ENCODE assay signal across 24 cellular contexts in the genomic region with DNA sequence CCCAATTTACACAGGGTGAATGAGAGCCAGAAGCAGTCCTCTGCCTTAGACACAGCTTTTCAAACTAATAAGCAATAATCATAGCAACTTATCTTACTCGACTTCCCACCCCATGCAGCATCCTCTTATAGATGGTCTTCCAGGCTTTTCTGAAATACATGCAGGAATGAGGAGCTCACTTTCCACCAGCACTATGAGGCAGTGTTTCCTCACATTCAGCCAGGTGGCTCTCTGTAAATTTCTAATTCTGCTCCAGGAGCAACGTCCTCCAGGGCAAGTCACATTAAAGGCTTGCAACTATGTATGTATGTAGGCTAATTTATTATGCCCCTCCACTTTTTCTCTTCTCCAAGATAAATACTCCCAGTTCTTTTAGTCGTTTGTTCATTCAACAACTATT.
DNase-seq lines count a peak whose midpoint lies in the region; ATAC-seq and TF ChIP-seq lines count a peak whose summit lies in the region.
"Had no signal": no experiment of that assay in that cellular context is flagged by ENCODE, and none has a peak within 500 bp of the region (broad histone marks: within the 10 kb centered on the region; RNA-seq: fewer than 3 reads in every experiment).

No MANE protein-coding gene starts in this region.

- H3K9me3 ChIP-seq in HEK293 (ENCODE audit: control insufficient read depth, insufficient read depth, low read depth, low read length) (no peaks in the 10 kb centered on the region), T-helper 17 cell (ENCODE audit: control insufficient read depth, low read length, poor library complexity, severe bottlenecking) (no peaks in the 10 kb centered on the region), mesenchymal stem cell (ENCODE audit: control insufficient read depth, low read length) (no peaks in the 10 kb centered on the region), MM.1S (replicated peaks; ENCODE audit: insufficient read depth, low read length) (no peaks in the 10 kb centered on the region)
- H3K9me3 ChIP-seq: ovary had no signal

- peak overlapping the region; percentile 45 for H2BK15ac ChIP-seq in mesenchymal stem cell (ENCODE audit: low read depth, poor library complexity, severe bottlenecking)

- H3K4me3 Mint-ChIP-seq in T-helper 17 cell: no peak overlapping the region
- H3K4me3 Mint-ChIP-seq: stimulated activated naive B cell treated with anti-CD40 and anti-IgM and Interleukin-4, amounts not matched to agents 10 μg/mL and 1 μg/mL and 100 μg/mL, for 72 hours had no signal

- H3K4me1 ChIP-seq in HEK293 (ENCODE audit: control insufficient read depth, insufficient read depth, low read length) (0 out of 2 replicates have a peak, but pooled peaks cover 2% of the 10 kb centered on the region), mesenchymal stem cell (ENCODE audit: control insufficient read depth, insufficient read depth, low read depth, low read length) (peaks cover 4% of the 10 kb centered on the region), MM.1S (ENCODE audit: low read length) (peaks cover 30% of the 10 kb centered on the region)

- H3K18ac ChIP-seq in mesenchymal stem cell (ENCODE audit: low read depth in 1 of 2, low read length in 2 of 2): no peak overlapping the region

- H3K4me3 ChIP-seq in HEK293 (ENCODE audit: low read depth, low read length) (no peak overlapping the region), mesenchymal stem cell (ENCODE audit: insufficient read depth in 1 of 2, low read depth in 1 of 2, low read length in 2 of 2) (no peak overlapping the region), MM.1S (ENCODE audit: low read length) (no peak overlapping the region)
- H3K4me3 ChIP-seq: ovary, PC-9 had no signal

- no peak overlapping the region for H3K23ac ChIP-seq in mesenchymal stem cell (ENCODE audit: low read length in 2 of 2)

- H3K27me3 Mint-ChIP-seq in T-helper 17 cell: no peaks in the 10 kb centered on the region
- H3K27me3 Mint-ChIP-seq: stimulated activated naive B cell treated with anti-CD40 and anti-IgM and Interleukin-4, amounts not matched to agents 10 μg/mL and 1 μg/mL and 100 μg/mL, for 72 hours had no signal

- H3K79me1 ChIP-seq in mesenchymal stem cell (replicated peaks; ENCODE audit: low read length, poor library complexity, severe bottlenecking): peaks cover 13% of the 10 kb centered on the region

- no peak overlapping the region for H4K91ac ChIP-seq in mesenchymal stem cell (ENCODE audit: low read length)

- WGBS in mesenchymal stem cell: 83% methylated on average over 1 of the region's 3 CpGs

- no peak overlapping the region for H2AFZ ChIP-seq in mesenchymal stem cell (ENCODE audit: low read depth, low read length)
- H2AFZ ChIP-seq in MM.1S (ENCODE audit: low read length): no peak overlapping the region
- H2AFZ ChIP-seq: PC-9 had no signal

- peak overlapping the region; percentile 32 for H3K27ac Mint-ChIP-seq in T-helper 17 cell
- H3K27ac Mint-ChIP-seq: activated naive CD4-positive, alpha-beta T cell treated with anti-CD3 and anti-CD28 coated beads, Interleukin-2, amount 50 U/mL, for 72 hours; stimulated activated naive B cell treated with anti-CD40 and anti-IgM and Interleukin-4, amounts not matched to agents 10 μg/mL and 1 μg/mL and 100 μg/mL, for 72 hours had no signal

- H3K9ac ChIP-seq in mesenchymal stem cell (ENCODE audit: low read length) (no peak overlapping the region), MM.1S (ENCODE audit: low read length) (no peak overlapping the region)

- H4K8ac ChIP-seq in mesenchymal stem cell (ENCODE audit: low read length): no peak overlapping the region

- POLR2A ChIA-PET in HEK293 (lab: Yijun Ruan, JAX): no interaction called here

- H2BK5ac ChIP-seq in mesenchymal stem cell (ENCODE audit: low read depth, low read length, poor library complexity, severe bottlenecking): no peak overlapping the region

- H3K4me1 Mint-ChIP-seq in T-helper 17 cell: peaks cover 40% of the 10 kb centered on the region

- H3K14ac ChIP-seq in mesenchymal stem cell (ENCODE audit: low read length in 2 of 2): no peak overlapping the region

- DNase-seq in GM10266 (ENCODE audit: extremely low spot score) (no peak), T-helper 17 cell (no peak), mesenchymal stem cell (no peak), ecto neural progenitor cell (ENCODE audit: low spot score) (no peak), MM.1S (no peak)
- DNase-seq: activated CD4-positive, alpha-beta T cell treated with anti-CD3 and anti-CD28 coated beads for 48 hours; activated CD8-positive, alpha-beta memory T cell treated with anti-CD3 and anti-CD28 coated beads for 24 hours; amygdala; brain microvascular endothelial cell; C1 segment of cervical spinal cord; COR-L47; left colon; NCI-H1092 treated with DMSO at 0.1 percent for 48 hours; NCI-H1694 treated with DMSO at 0.1 percent for 48 hours; NCI-H2171; ovary; PC-9; Right ventricle myocardium superior; stimulated activated naive B cell treated with anti-CD40 and anti-IgM and Interleukin-4, amounts not matched to agents 10 μg/mL and 1 μg/mL and 100 μg/mL, for 72 hours; substantia nigra; trophoblast cell had no signal

- no peak overlapping the region for H3K4ac ChIP-seq in mesenchymal stem cell (ENCODE audit: low read depth in 1 of 2, low read length in 2 of 2)

- H3F3A ChIP-seq in MM.1S (ENCODE audit: insufficient read depth, low read length): no peaks in the 10 kb centered on the region

- H4K20me1 ChIP-seq in MM.1S (ENCODE audit: insufficient read depth, low read length): no peaks in the 10 kb centered on the region

- no peak overlapping the region for H2AK5ac ChIP-seq in mesenchymal stem cell (ENCODE audit: low read length, severe bottlenecking)

- H2BK120ac ChIP-seq in mesenchymal stem cell (ENCODE audit: low read depth, low read length): no peak overlapping the region

- peaks cover 32% of the 10 kb centered on the region for H3K79me2 ChIP-seq in MM.1S (ENCODE audit: low read length)

- no peaks in the 10 kb centered on the region for H3K9me2 ChIP-seq in MM.1S (replicated peaks; ENCODE audit: insufficient read depth, low read length)

- H3K4me2 ChIP-seq in mesenchymal stem cell (ENCODE audit: low read length, poor library complexity, severe bottlenecking): no peak overlapping the region
- H3K4me2 ChIP-seq in MM.1S (ENCODE audit: low read depth, low read length): no peak overlapping the region
- H3K4me2 ChIP-seq: PC-9 had no signal

- H2BK12ac ChIP-seq in mesenchymal stem cell (ENCODE audit: low read length in 2 of 2): no peak overlapping the region

- H3K27ac ChIP-seq in HEK293 (ENCODE audit: extremely low read depth, low read depth, low read length) (no peak overlapping the region), mesenchymal stem cell (ENCODE audit: low read length, poor library complexity, severe bottlenecking) (no peak overlapping the region), MM.1S (ENCODE audit: low read length) (no peak overlapping the region)
- H3K27ac ChIP-seq: brain microvascular endothelial cell, ovary, PC-9 had no signal

- H3K36me3 Mint-ChIP-seq in T-helper 17 cell (ENCODE audit: low read depth): no peaks in the 10 kb centered on the region

- H3K27me3 ChIP-seq in mesenchymal stem cell (ENCODE audit: control insufficient read depth in 1 of 2, insufficient read depth in 1 of 2, low read length in 2 of 2) (no peaks in the 10 kb centered on the region), MM.1S (replicated peaks; ENCODE audit: insufficient read depth, low read length) (no peaks in the 10 kb centered on the region)
- H3K27me3 ChIP-seq: brain microvascular endothelial cell, ovary had no signal

- CTCF ChIA-PET in HEK293 (lab: Yijun Ruan, JAX): interaction anchor here (0.7 to 4.5 kb wide), 4 partner anchors 52 to 221 kb away, joined by 3 to 21 read pairs (median 7); no protein-coding TSS in a partner anchor

- TF ChIP-seq CTCF in GM10266 (IDR thresholded peaks at IDR 0.05; ENCODE audit: control insufficient read depth, insufficient read depth, low read depth, missing control alignments) (peak; percentile 11), HEK293 (tag by site-specific recombination; IDR thresholded peaks at IDR 0.05) (no peak), MM.1S (IDR thresholded peaks at IDR 0.05; ENCODE audit: low read length) (no peak)

- ATAC-seq in T-helper 17 cell: no peak
- ATAC-seq in HG02571 (IDR thresholded peaks at IDR 0.05; ENCODE audit: unreplicated experiment): no peak
- ATAC-seq: activated naive CD4-positive, alpha-beta T cell treated with anti-CD3 and anti-CD28 coated beads, Interleukin-2, amount 50 U/mL, for 72 hours; left colon; stimulated activated naive B cell treated with anti-CD40 and anti-IgM and Interleukin-4, amounts not matched to agents 10 μg/mL and 1 μg/mL and 100 μg/mL, for 72 hours had no signal

- H3K36me3 ChIP-seq in HEK293 (ENCODE audit: control insufficient read depth in 2 of 2, insufficient read depth in 1 of 2, low read length in 2 of 2) (no peaks in the 10 kb centered on the region), mesenchymal stem cell (ENCODE audit: control insufficient read depth in 1 of 2, insufficient read depth in 2 of 2, low read depth in 1 of 2, low read length in 2 of 2) (no peaks in the 10 kb centered on the region), MM.1S (replicated peaks; ENCODE audit: insufficient read depth, low read length) (no peaks in the 10 kb centered on the region)
- H3K36me3 ChIP-seq: brain microvascular endothelial cell, ovary had no signal

TF ChIP-seq in HEK293, 187 proteins besides CTCF, POLR2A, EP300 and RAD21:
- no peak for TF ChIP-seq MZF1 (tag by site-specific recombination; IDR thresholded peaks at IDR 0.05; ENCODE audit: borderline replicate concordance)
- TF ChIP-seq, protein P1, sequence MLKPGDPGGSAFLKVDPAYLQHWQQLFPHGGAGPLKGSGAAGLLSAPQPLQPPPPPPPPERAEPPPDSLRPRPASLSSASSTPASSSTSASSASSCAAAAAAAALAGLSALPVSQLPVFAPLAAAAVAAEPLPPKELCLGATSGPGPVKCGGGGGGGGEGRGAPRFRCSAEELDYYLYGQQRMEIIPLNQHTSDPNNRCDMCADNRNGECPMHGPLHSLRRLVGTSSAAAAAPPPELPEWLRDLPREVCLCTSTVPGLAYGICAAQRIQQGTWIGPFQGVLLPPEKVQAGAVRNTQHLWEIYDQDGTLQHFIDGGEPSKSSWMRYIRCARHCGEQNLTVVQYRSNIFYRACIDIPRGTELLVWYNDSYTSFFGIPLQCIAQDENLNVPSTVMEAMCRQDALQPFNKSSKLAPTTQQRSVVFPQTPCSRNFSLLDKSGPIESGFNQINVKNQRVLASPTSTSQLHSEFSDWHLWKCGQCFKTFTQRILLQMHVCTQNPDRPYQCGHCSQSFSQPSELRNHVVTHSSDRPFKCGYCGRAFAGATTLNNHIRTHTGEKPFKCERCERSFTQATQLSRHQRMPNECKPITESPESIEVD (tag by site-specific recombination; IDR thresholded peaks at IDR 0.05): peak; percentile 47; the same call in 1 of the 2 replicates
